Comparison of ENCODE assay signal across 8 cellular contexts in genomic region chr20:32207626-32208498, GRCh38. TPM values are rescaled to one million over a fixed set of nuclear protein-coding genes. Genes with fewer than 3 reads are reported as not detected.
DNase-seq lines count a peak whose midpoint lies in the region; ATAC-seq, FAIRE-seq and TF ChIP-seq lines count a peak whose summit lies in the region.

A gene with protein sequence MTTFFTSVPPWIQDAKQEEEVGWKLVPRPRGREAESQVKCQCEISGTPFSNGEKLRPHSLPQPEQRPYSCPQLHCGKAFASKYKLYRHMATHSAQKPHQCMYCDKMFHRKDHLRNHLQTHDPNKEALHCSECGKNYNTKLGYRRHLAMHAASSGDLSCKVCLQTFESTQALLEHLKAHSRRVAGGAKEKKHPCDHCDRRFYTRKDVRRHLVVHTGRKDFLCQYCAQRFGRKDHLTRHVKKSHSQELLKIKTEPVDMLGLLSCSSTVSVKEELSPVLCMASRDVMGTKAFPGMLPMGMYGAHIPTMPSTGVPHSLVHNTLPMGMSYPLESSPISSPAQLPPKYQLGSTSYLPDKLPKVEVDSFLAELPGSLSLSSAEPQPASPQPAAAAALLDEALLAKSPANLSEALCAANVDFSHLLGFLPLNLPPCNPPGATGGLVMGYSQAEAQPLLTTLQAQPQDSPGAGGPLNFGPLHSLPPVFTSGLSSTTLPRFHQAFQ (minus strand): TSS chr20:32207743. CDS start chr20:32202178, 5,565 bp downstream.
TSS of gene POFUT1 (plus strand) at chr20:32207880. CDS start at chr20:32207942, 62 bp downstream.

- TF ChIP-seq RAD21 in liver (IDR thresholded peaks at IDR 0.05), result peak; percentile 25 to 29

- H3K27ac ChIP-seq in C4-2B (peak within 1 kb of the TSS; percentile 97), liver (ENCODE audit: low read depth in 1 of 2, low read length in 2 of 2) (peak within 1 kb of the TSS; percentile 85 to 96)

- CTCF ChIA-PET in activated CD4-positive, alpha-beta T cell treated with anti-CD3 and anti-CD28 coated beads, Interleukin-2, amount 10 ng/mL, durations not matched to agents 7 days and 5 days (lab: Charles Lee), result interaction anchor here (0.6 kb wide), 1 partner anchor 146 kb away, joined by 4 read pairs; no protein-coding TSS in a partner anchor

- H3K27me3 Mint-ChIP-seq in activated CD4-positive, alpha-beta T cell treated with anti-CD3 and anti-CD28 coated beads, Interleukin-2, amount 10 ng/mL, durations not matched to agents 7 days and 5 days, result no peaks in the 10 kb centered on the region

- DNase-seq in GM19239 (ENCODE audit: insufficient read length, low spot score), result peak; percentile 98
- DNase-seq in NCI-H510A treated with DMSO at 0.1 percent for 48 hours (lab: John Stamatoyannopoulos, UW), result peak; percentile 78
- DNase-seq in activated CD4-positive, alpha-beta T cell treated with anti-CD3 and anti-CD28 coated beads, Interleukin-2, amount 10 ng/mL, durations not matched to agents 7 days and 5 days, result peak; percentile 88
- DNase-seq in dedifferentiated amniotic fluid mesenchymal stem cell (ENCODE audit: extremely low spot score), result peak; percentile 84
- peak; percentile 93 for DNase-seq in stimulated activated CD4-positive, alpha-beta T cell treated with anti-CD3 and anti-CD28 coated beads, Interleukin-4, amount 100 ng/mL, for 1 hour

- no peaks in the 10 kb centered on the region for H3K9me3 Mint-ChIP-seq in activated CD4-positive, alpha-beta T cell treated with anti-CD3 and anti-CD28 coated beads, Interleukin-2, amount 10 ng/mL, durations not matched to agents 7 days and 5 days

- peak; percentile 55 for FAIRE-seq in GM19239 (lab: Jason Lieb, UNC)

- H3K36me3 ChIP-seq in liver (ENCODE audit: control insufficient read depth in 4 of 4, insufficient read depth in 3 of 4, low read depth in 1 of 4, low read length in 3 of 4), result peaks cover 0 to 13% (median 3%) of the 10 kb centered on the region in 4 donors

- H3K9ac ChIP-seq in liver (ENCODE audit: low read depth in 1 of 2, low read length in 2 of 2), result peak within 1 kb of the TSS; percentile 90 to 91

- peaks cover 77% of the 10 kb centered on the region for H3K4me1 Mint-ChIP-seq in activated CD4-positive, alpha-beta T cell treated with anti-CD3 and anti-CD28 coated beads, Interleukin-2, amount 10 ng/mL, durations not matched to agents 7 days and 5 days

- peaks cover 30% of the 10 kb centered on the region for H3K36me3 Mint-ChIP-seq in activated CD4-positive, alpha-beta T cell treated with anti-CD3 and anti-CD28 coated beads, Interleukin-2, amount 10 ng/mL, durations not matched to agents 7 days and 5 days (ENCODE audit: low read depth)

- POLR2A ChIA-PET in activated CD4-positive, alpha-beta T cell treated with anti-CD3 and anti-CD28 coated beads, Interleukin-2, amount 10 ng/mL, durations not matched to agents 7 days and 5 days (lab: Charles Lee), result interaction anchor here (0.5 kb wide), 1 partner anchor 74 kb away, joined by 3 read pairs; no protein-coding TSS in a partner anchor

- WGBS in liver, result 1% methylated on average over 74 of the region's 74 CpGs

- peak within 1 kb of the TSS; percentile 88 for H3K27ac Mint-ChIP-seq in activated CD4-positive, alpha-beta T cell treated with anti-CD3 and anti-CD28 coated beads, Interleukin-2, amount 10 ng/mL, durations not matched to agents 7 days and 5 days

- H3K4me3 ChIP-seq in liver (ENCODE audit: low read depth in 1 of 3, low read length in 3 of 3), result peak within 1 kb of the TSS; percentile 85 to 98 (median 94)

- peak; percentile 87 for ATAC-seq in HG03439 (IDR thresholded peaks at IDR 0.05; ENCODE audit: unreplicated experiment)

- TF ChIP-seq CTCF in C4-2B (conservative IDR thresholded peaks at IDR 0.05) (no peak; the same call in 1 of the 2 replicates), liver (IDR thresholded peaks at IDR 0.05; ENCODE audit: low read depth, low read length, missing input control) (no peak)

- no peaks in the 10 kb centered on the region for H3K27me3 ChIP-seq in liver (ENCODE audit: control insufficient read depth in 4 of 4, insufficient read depth in 4 of 4, low read length in 3 of 4)

- no peaks in the 10 kb centered on the region for H3K9me3 ChIP-seq in liver (ENCODE audit: control insufficient read depth in 4 of 4, low read length in 3 of 4)

- peak within 1 kb of the TSS; percentile 92 for H3K4me3 Mint-ChIP-seq in activated CD4-positive, alpha-beta T cell treated with anti-CD3 and anti-CD28 coated beads, Interleukin-2, amount 10 ng/mL, durations not matched to agents 7 days and 5 days

- peaks cover 6 to 76% (median 62%) of the 10 kb centered on the region in 4 donors for H3K4me1 ChIP-seq in liver (ENCODE audit: control insufficient read depth in 4 of 4, insufficient read depth in 4 of 4, low read length in 3 of 4)

TF ChIP-seq in liver, 16 proteins besides CTCF, POLR2A, EP300 and RAD21:
- TF ChIP-seq TAF1 (conservative IDR thresholded peaks at IDR 0.05), result no peak
- peak; percentile 63 for TF ChIP-seq YY1 (IDR thresholded peaks at IDR 0.05)
- no peak for TF ChIP-seq EGR1 (IDR thresholded peaks at IDR 0.05; ENCODE audit: low read depth in 2 of 2)
- TF ChIP-seq JUND (IDR thresholded peaks at IDR 0.05), result peak in 1 of 2 donors; percentile 49
- TF ChIP-seq ATF3 (IDR thresholded peaks at IDR 0.05), result no peak
- TF ChIP-seq GABPA (IDR thresholded peaks at IDR 0.05 in 1 of 2, conservative IDR thresholded peaks at IDR 0.05 in 1 of 2), result no peak
- TF ChIP-seq, protein P1, sequence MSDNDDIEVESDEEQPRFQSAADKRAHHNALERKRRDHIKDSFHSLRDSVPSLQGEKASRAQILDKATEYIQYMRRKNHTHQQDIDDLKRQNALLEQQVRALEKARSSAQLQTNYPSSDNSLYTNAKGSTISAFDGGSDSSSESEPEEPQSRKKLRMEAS (IDR thresholded peaks at IDR 0.05), result peak; percentile 70
- TF ChIP-seq RXRA (IDR thresholded peaks at IDR 0.05), result peak; percentile 90 to 93
- TF ChIP-seq FOXA2 (IDR thresholded peaks at IDR 0.05), result peak; percentile 16
- peak; percentile 91 to 93 for TF ChIP-seq HNF4A (conservative IDR thresholded peaks at IDR 0.05)
- no peak for TF ChIP-seq NR2F2 (IDR thresholded peaks at IDR 0.05)
- peak; percentile 53 for TF ChIP-seq SP1 (IDR thresholded peaks at IDR 0.05)
- TF ChIP-seq, protein P2, sequence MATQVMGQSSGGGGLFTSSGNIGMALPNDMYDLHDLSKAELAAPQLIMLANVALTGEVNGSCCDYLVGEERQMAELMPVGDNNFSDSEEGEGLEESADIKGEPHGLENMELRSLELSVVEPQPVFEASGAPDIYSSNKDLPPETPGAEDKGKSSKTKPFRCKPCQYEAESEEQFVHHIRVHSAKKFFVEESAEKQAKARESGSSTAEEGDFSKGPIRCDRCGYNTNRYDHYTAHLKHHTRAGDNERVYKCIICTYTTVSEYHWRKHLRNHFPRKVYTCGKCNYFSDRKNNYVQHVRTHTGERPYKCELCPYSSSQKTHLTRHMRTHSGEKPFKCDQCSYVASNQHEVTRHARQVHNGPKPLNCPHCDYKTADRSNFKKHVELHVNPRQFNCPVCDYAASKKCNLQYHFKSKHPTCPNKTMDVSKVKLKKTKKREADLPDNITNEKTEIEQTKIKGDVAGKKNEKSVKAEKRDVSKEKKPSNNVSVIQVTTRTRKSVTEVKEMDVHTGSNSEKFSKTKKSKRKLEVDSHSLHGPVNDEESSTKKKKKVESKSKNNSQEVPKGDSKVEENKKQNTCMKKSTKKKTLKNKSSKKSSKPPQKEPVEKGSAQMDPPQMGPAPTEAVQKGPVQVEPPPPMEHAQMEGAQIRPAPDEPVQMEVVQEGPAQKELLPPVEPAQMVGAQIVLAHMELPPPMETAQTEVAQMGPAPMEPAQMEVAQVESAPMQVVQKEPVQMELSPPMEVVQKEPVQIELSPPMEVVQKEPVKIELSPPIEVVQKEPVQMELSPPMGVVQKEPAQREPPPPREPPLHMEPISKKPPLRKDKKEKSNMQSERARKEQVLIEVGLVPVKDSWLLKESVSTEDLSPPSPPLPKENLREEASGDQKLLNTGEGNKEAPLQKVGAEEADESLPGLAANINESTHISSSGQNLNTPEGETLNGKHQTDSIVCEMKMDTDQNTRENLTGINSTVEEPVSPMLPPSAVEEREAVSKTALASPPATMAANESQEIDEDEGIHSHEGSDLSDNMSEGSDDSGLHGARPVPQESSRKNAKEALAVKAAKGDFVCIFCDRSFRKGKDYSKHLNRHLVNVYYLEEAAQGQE (IDR thresholded peaks at IDR 0.05), result peak; percentile 64
- TF ChIP-seq FOXA1 (IDR thresholded peaks at IDR 0.05), result no peak
- peak; percentile 47 for TF ChIP-seq ZBTB33 (IDR thresholded peaks at IDR 0.05)
- peak; percentile 67 for TF ChIP-seq HNF4G (IDR thresholded peaks at IDR 0.05)

RNA-seq across cellular contexts. Expression of the first gene that starts in this region (rescaled TPM):
- 10 to 100 TPM; 22.8 to 25.6 TPM for total RNA-seq in activated CD4-positive, alpha-beta T cell treated with anti-CD3 and anti-CD28 coated beads, Interleukin-2, amount 10 ng/mL, durations not matched to agents 7 days and 5 days
- 1 to 10 TPM; 1.8 to 7.2 TPM for total RNA-seq in liver
- 1 to 10 TPM; 1.3 to 1.5 TPM for polyA plus RNA-seq in liver

RNA-seq across cellular contexts. Expression of gene POFUT1, which starts in this region (rescaled TPM):
- total RNA-seq in activated CD4-positive, alpha-beta T cell treated with anti-CD3 and anti-CD28 coated beads, Interleukin-2, amount 10 ng/mL, durations not matched to agents 7 days and 5 days, result 10 to 100 TPM; 26.5 to 27.1 TPM
- 10 to 100 TPM; 25.7 to 43.3 TPM for total RNA-seq in liver
- 10 to 100 TPM; 14.6 to 23.8 TPM for polyA plus RNA-seq in liver

Comparison
In these comparisons a context has a peak if more than half of its experiments do, and no peak if none do; other contexts are left out.
1. Peak in every context shown above with its lines: DNase-seq, ATAC-seq, H3K4me3 ChIP-seq and H3K27ac ChIP-seq.